In the genomic region with DNA sequence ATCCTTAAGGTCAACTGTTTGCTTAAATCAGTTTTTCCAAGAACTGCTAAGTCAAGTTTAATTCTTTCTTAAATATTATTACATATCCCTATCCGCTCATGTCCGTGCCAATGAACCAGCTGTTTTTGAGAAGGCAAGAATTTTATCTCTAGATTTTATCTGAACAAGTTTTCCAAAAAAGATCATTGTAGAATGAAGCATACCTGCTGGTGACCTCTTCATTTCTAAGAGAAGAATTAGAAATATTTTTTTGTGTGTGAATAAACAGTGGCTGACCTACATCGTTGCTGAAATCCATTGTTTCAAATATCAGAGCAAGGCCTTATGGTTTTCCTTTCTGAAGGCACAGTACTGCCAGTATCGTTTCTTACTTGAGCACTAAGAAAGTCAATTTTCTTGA, we compare ENCODE assay signal across 35 cellular contexts. TPM values are rescaled to one million over a fixed set of nuclear protein-coding genes. Genes with fewer than 3 reads are reported as not detected.
"Had no signal": no experiment of that assay in that cellular context is flagged by ENCODE, and none has a peak within 500 bp of the region (broad histone marks: within the 10 kb centered on the region; RNA-seq: fewer than 3 reads in every experiment).

No MANE protein-coding gene starts in this region.

- H3K4me3 Mint-ChIP-seq: activated B cell treated with CpG ODN at 0.5 μM for 24 hours; activated CD4-positive, alpha-beta memory T cell treated with anti-CD3 and anti-CD28 coated beads for 36 hours; activated CD4-positive, alpha-beta T cell treated with anti-CD3 and anti-CD28 coated beads, Interleukin-2, amount 10 ng/mL, durations not matched to agents 24 days and 14 days; activated CD8-positive, alpha-beta T cell treated with anti-CD3 and anti-CD28 coated beads for 36 hours; activated naive CD4-positive, alpha-beta T cell treated with anti-CD3 and anti-CD28 coated beads for 36 hours; activated naive CD8-positive, alpha-beta T cell treated with anti-CD3 and anti-CD28 coated beads for 36 hours; activated T-cell treated with anti-CD3 and anti-CD28 coated beads, Interleukin-2, amount 50 U/mL, for 4 hours; activated T-cell treated with anti-CD3 and anti-CD28 coated beads, Interleukin-2, amount 50 U/mL, for 72 hours; activated T-helper 1 cell treated with anti-CD3 and anti-CD28 coated beads, Interleukin-12 subunit alpha, Interleukin-12 subunit beta, Interleukin-2, Interleukin-4 antibody, amounts not matched to agents 30 ng/mL and 10 ng/mL and 1 ng/mL, durations not matched to agents 14 hours and 24 hours and 36 hours; activated T-helper 17 cell treated with anti-CD3 and anti-CD28 coated beads, Interleukin-2, amount 50 U/mL, for 72 hours; T-helper 1 cell treated with Interleukin-12 subunit alpha and Interleukin-12 subunit beta and Interleukin-4 antibody, amounts not matched to agents 30 μg/mL and 1 μg/mL, for 36 hours; T-helper 2 cell treated with Interferon-gamma antibody and Interleukin-4, amounts not matched to agents 5 μg/mL and 100 μg/mL, for 36 hours had no signal

- H3K9me3 ChIP-seq: adrenal gland, body of pancreas, breast epithelium had no signal

- H3K27ac ChIP-seq: adrenal gland, body of pancreas, brain microvascular endothelial cell, breast epithelium, VCaP had no signal

- DNase-seq: activated B cell treated with CpG ODN at 0.5 μM for 24 hours; activated CD4-positive, alpha-beta memory T cell treated with anti-CD3 and anti-CD28 coated beads for 36 hours; activated CD4-positive, alpha-beta T cell treated with anti-CD3 and anti-CD28 coated beads for 4 hours; activated CD4-positive, alpha-beta T cell treated with anti-CD3 and anti-CD28 coated beads, Interleukin-2, amount 10 ng/mL, durations not matched to agents 24 days and 14 days; activated CD4-positive, alpha-beta T cell treated with anti-CD3 and anti-CD28 coated beads, Interleukin-2, amount 50 U/mL, for 1 hour; activated CD4-positive, alpha-beta T cell treated with anti-CD3 and anti-CD28 coated beads, Interleukin-2, amount 50 U/mL, for 4 hours; activated CD4-positive, CD25-positive, alpha-beta regulatory T cell treated with anti-CD3 and anti-CD28 coated beads, Interleukin-2, amount 50 U/mL, for 72 hours; activated CD8-positive, alpha-beta memory T cell treated with anti-CD3 and anti-CD28 coated beads, Interleukin-2, amount 50 U/mL, for 4 hours; activated CD8-positive, alpha-beta T cell treated with anti-CD3 and anti-CD28 coated beads for 36 hours; activated effector memory CD4-positive, alpha-beta T cell treated with anti-CD3 and anti-CD28 coated beads, Interleukin-2, amount 50 U/mL, for 16 hours; activated gamma-delta T cell treated with Interleukin-2 at 50 U/mL for 16 hours; activated naive CD4-positive, alpha-beta T cell; activated naive CD4-positive, alpha-beta T cell treated with anti-CD3 and anti-CD28 coated beads for 36 hours; activated naive CD4-positive, alpha-beta T cell treated with anti-CD3 and anti-CD28 coated beads, Interleukin-2, amount 50 U/mL, for 16 hours; activated naive CD8-positive, alpha-beta T cell treated with anti-CD3 and anti-CD28 coated beads for 36 hours; activated T-cell treated with anti-CD3 and anti-CD28 coated beads for 4 hours; activated T-cell treated with anti-CD3 and anti-CD28 coated beads, Interleukin-2, amount 50 U/mL, for 1 hour; activated T-cell treated with anti-CD3 and anti-CD28 coated beads, Interleukin-2, amount 50 U/mL, for 4 hours; activated T-cell treated with anti-CD3 and anti-CD28 coated beads, Interleukin-2, amount 50 U/mL, for 72 hours; adrenal gland; amniotic stem cell; aorta; body of pancreas; brain microvascular endothelial cell; central memory CD4-positive, alpha-beta T cell; T-helper 2 cell; T-helper 9 cell had no signal

- H3K9me3 Mint-ChIP-seq: activated CD4-positive, alpha-beta T cell treated with anti-CD3 and anti-CD28 coated beads, Interleukin-2, amount 10 ng/mL, durations not matched to agents 24 days and 14 days; activated CD8-positive, alpha-beta T cell treated with anti-CD3 and anti-CD28 coated beads for 36 hours; activated naive CD4-positive, alpha-beta T cell treated with anti-CD3 and anti-CD28 coated beads for 36 hours; activated naive CD4-positive, alpha-beta T cell treated with anti-CD3 and anti-CD28 coated beads, Interleukin-2, amount 50 U/mL, for 72 hours; activated T-cell treated with anti-CD3 and anti-CD28 coated beads, Interleukin-2, amount 50 U/mL, for 4 hours; activated T-helper 1 cell treated with anti-CD3 and anti-CD28 coated beads, Interleukin-12 subunit alpha, Interleukin-12 subunit beta, Interleukin-2, Interleukin-4 antibody, amounts not matched to agents 30 ng/mL and 10 ng/mL and 1 ng/mL, durations not matched to agents 14 hours and 24 hours and 36 hours; activated T-helper 17 cell treated with anti-CD3 and anti-CD28 coated beads, Interleukin-2, amount 50 U/mL, for 72 hours; T-helper 1 cell treated with Interleukin-12 subunit alpha and Interleukin-12 subunit beta and Interleukin-4 antibody, amounts not matched to agents 30 μg/mL and 1 μg/mL, for 36 hours; T-helper 2 cell treated with Interferon-gamma antibody and Interleukin-4, amounts not matched to agents 5 μg/mL and 100 μg/mL, for 36 hours had no signal

- ATAC-seq: activated CD8-positive, alpha-beta T cell treated with anti-CD3 and anti-CD28 coated beads for 36 hours; activated naive CD4-positive, alpha-beta T cell treated with anti-CD3 and anti-CD28 coated beads, Interleukin-2, amount 50 U/mL, for 72 hours; activated T-cell treated with anti-CD3 and anti-CD28 coated beads, Interleukin-2, amount 50 U/mL, for 4 hours; activated T-cell treated with anti-CD3 and anti-CD28 coated beads, Interleukin-2, amount 50 U/mL, for 72 hours; activated T-helper 17 cell treated with anti-CD3 and anti-CD28 coated beads, Interleukin-2, amount 50 U/mL, for 72 hours; body of pancreas had no signal

- H3K4me1 ChIP-seq: adrenal gland, body of pancreas, breast epithelium had no signal

- H3K27ac Mint-ChIP-seq: activated B cell treated with CpG ODN at 0.5 μM for 24 hours; activated CD4-positive, alpha-beta memory T cell treated with anti-CD3 and anti-CD28 coated beads for 36 hours; activated CD4-positive, alpha-beta T cell treated with anti-CD3 and anti-CD28 coated beads, Interleukin-2, amount 10 ng/mL, durations not matched to agents 24 days and 14 days; activated CD8-positive, alpha-beta T cell treated with anti-CD3 and anti-CD28 coated beads for 36 hours; activated naive CD4-positive, alpha-beta T cell treated with anti-CD3 and anti-CD28 coated beads for 36 hours; activated naive CD4-positive, alpha-beta T cell treated with anti-CD3 and anti-CD28 coated beads, Interleukin-2, amount 50 U/mL, for 72 hours; activated naive CD8-positive, alpha-beta T cell treated with anti-CD3 and anti-CD28 coated beads for 36 hours; activated T-cell treated with anti-CD3 and anti-CD28 coated beads, Interleukin-2, amount 50 U/mL, for 72 hours; activated T-helper 1 cell treated with anti-CD3 and anti-CD28 coated beads, Interleukin-12 subunit alpha, Interleukin-12 subunit beta, Interleukin-2, Interleukin-4 antibody, amounts not matched to agents 30 ng/mL and 10 ng/mL and 1 ng/mL, durations not matched to agents 14 hours and 24 hours and 36 hours; activated T-helper 17 cell treated with anti-CD3 and anti-CD28 coated beads, Interleukin-2, amount 50 U/mL, for 72 hours; T-helper 1 cell treated with Interleukin-12 subunit alpha and Interleukin-12 subunit beta and Interleukin-4 antibody, amounts not matched to agents 30 μg/mL and 1 μg/mL, for 36 hours; T-helper 2 cell treated with Interferon-gamma antibody and Interleukin-4, amounts not matched to agents 5 μg/mL and 100 μg/mL, for 36 hours had no signal

- H3K36me3 Mint-ChIP-seq: activated CD4-positive, alpha-beta memory T cell treated with anti-CD3 and anti-CD28 coated beads for 36 hours; activated naive CD4-positive, alpha-beta T cell treated with anti-CD3 and anti-CD28 coated beads, Interleukin-2, amount 50 U/mL, for 72 hours; activated naive CD8-positive, alpha-beta T cell treated with anti-CD3 and anti-CD28 coated beads for 36 hours had no signal

- H3K36me3 ChIP-seq: adrenal gland, brain microvascular endothelial cell, breast epithelium had no signal

- H3K4me1 Mint-ChIP-seq: activated B cell treated with CpG ODN at 0.5 μM for 24 hours; activated CD4-positive, alpha-beta T cell treated with anti-CD3 and anti-CD28 coated beads, Interleukin-2, amount 10 ng/mL, durations not matched to agents 24 days and 14 days; activated naive CD8-positive, alpha-beta T cell treated with anti-CD3 and anti-CD28 coated beads for 36 hours; activated T-helper 17 cell treated with anti-CD3 and anti-CD28 coated beads, Interleukin-2, amount 50 U/mL, for 72 hours had no signal

- H3K27me3 Mint-ChIP-seq: activated B cell treated with CpG ODN at 0.5 μM for 24 hours; activated CD4-positive, alpha-beta memory T cell treated with anti-CD3 and anti-CD28 coated beads for 36 hours; activated CD4-positive, alpha-beta T cell treated with anti-CD3 and anti-CD28 coated beads, Interleukin-2, amount 10 ng/mL, durations not matched to agents 24 days and 14 days; activated CD8-positive, alpha-beta T cell treated with anti-CD3 and anti-CD28 coated beads for 36 hours; activated naive CD8-positive, alpha-beta T cell treated with anti-CD3 and anti-CD28 coated beads for 36 hours; activated T-helper 17 cell treated with anti-CD3 and anti-CD28 coated beads, Interleukin-2, amount 50 U/mL, for 72 hours had no signal

- H3K4me3 ChIP-seq: adrenal gland, body of pancreas, breast epithelium had no signal

- H3K27me3 ChIP-seq: adrenal gland, body of pancreas, brain microvascular endothelial cell, breast epithelium had no signal

RNA-seq across cellular contexts. Expression of gene RND3, which starts 58.5 kb away (rescaled TPM):
- total RNA-seq: activated B cell treated with CpG ODN at 0.5 μM for 24 hours; activated CD4-positive, alpha-beta memory T cell treated with anti-CD3 and anti-CD28 coated beads for 36 hours; activated CD4-positive, alpha-beta T cell treated with anti-CD3 and anti-CD28 coated beads, Interleukin-2, amount 10 ng/mL, durations not matched to agents 24 days and 14 days; activated CD8-positive, alpha-beta memory T cell treated with anti-CD3 and anti-CD28 coated beads for 36 hours; activated CD8-positive, alpha-beta T cell treated with anti-CD3 and anti-CD28 coated beads for 36 hours; activated naive CD4-positive, alpha-beta T cell treated with anti-CD3 and anti-CD28 coated beads for 36 hours; activated naive CD4-positive, alpha-beta T cell treated with anti-CD3 and anti-CD28 coated beads, Interleukin-2, amount 50 U/mL, for 72 hours; activated naive CD8-positive, alpha-beta T cell treated with anti-CD3 and anti-CD28 coated beads for 36 hours; activated T-cell treated with anti-CD3 and anti-CD28 coated beads, Interleukin-2, amount 50 U/mL, for 72 hours; activated T-helper 1 cell treated with anti-CD3 and anti-CD28 coated beads, Interleukin-12 subunit alpha, Interleukin-12 subunit beta, Interleukin-2, Interleukin-4 antibody, amounts not matched to agents 30 ng/mL and 10 ng/mL and 1 ng/mL, durations not matched to agents 14 hours and 24 hours and 36 hours; activated T-helper 17 cell treated with anti-CD3 and anti-CD28 coated beads, Interleukin-2, amount 50 U/mL, for 72 hours had no signal
